ENCODE assay signal across 9 cellular contexts in the genomic region with DNA sequence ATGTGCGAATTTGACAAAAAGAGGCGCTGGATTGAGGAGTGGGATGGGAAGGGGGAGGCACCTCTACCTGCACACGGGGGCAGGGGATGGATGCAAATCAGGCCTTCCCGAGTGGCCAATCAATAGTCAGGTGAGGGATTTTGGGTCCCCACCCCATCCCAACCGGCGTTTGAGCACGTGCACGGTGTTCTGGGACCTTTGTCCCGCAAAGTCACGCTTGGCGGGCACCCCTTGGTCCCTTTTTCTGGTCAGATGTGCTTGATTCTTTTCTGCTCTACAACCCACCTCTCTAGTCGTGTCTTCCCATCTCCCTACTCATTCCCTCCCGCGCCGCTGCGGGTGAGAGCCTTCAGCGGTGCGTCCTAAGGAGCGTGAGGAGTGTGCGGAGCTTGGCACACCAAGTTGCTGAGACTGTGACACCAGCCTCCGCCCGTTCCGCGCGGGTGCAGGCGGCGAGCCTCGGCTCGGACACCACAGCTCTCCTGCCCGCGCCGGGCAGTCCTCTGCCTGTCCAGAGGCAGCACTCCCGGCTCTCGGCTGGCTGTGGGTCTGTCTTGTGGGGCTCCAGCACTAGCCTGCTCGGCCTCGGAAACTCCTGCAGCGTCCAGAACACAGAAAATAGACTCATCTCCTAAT. TPM values are rescaled to one million over a fixed set of nuclear protein-coding genes. Genes with fewer than 3 reads are reported as not detected.
DNase-seq lines count a peak whose midpoint lies in the region; TF ChIP-seq lines count a peak whose summit lies in the region.
"Had no signal": no experiment of that assay in that cellular context is flagged by ENCODE, and none has a peak within 500 bp of the region (broad histone marks: within the 10 kb centered on the region; RNA-seq: fewer than 3 reads in every experiment).

No MANE protein-coding gene starts in this region.

- peaks cover 6 to 15% (median 9%) of the 10 kb centered on the region in 4 donors for H3K4me1 Mint-ChIP-seq in CD4-positive, alpha-beta memory T cell

- H3K4me1 ChIP-seq in subcutaneous abdominal adipose tissue (ENCODE audit: control insufficient read depth in 5 of 5, insufficient read depth in 5 of 5, low read length in 5 of 5): peaks cover 3 to 24% (median 18%) of the 10 kb centered on the region in 5 donors
- no peaks in the 10 kb centered on the region for H3K4me1 ChIP-seq in CD4-positive, alpha-beta memory T cell (ENCODE audit: insufficient read depth, low read length)

- peaks cover 11 to 26% (median 18%) of the 10 kb centered on the region in 5 donors for H3K27me3 ChIP-seq in subcutaneous abdominal adipose tissue (ENCODE audit: control insufficient read depth in 5 of 5, insufficient read depth in 4 of 5, low read length in 5 of 5)
- no peaks in the 10 kb centered on the region for H3K27me3 ChIP-seq in CD4-positive, alpha-beta memory T cell (ENCODE audit: insufficient read depth, low read length)

- POLR2A ChIA-PET in CD4-positive, alpha-beta memory T cell (lab: Charles Lee; ENCODE audit: partially characterized antibody): no interaction called here

- CTCF ChIA-PET in CD4-positive, alpha-beta memory T cell (lab: Charles Lee; ENCODE audit: partially characterized antibody): no interaction called here

- no peak for TF ChIP-seq EP300 in Ishikawa (IDR thresholded peaks at IDR 0.05; ENCODE audit: borderline replicate concordance)

- TF ChIP-seq RAD21 in Ishikawa (IDR thresholded peaks at IDR 0.05; ENCODE audit: low read depth): no peak

- peaks cover 0 to 9% (median 3%) of the 10 kb centered on the region in 8 donors for H3K9me3 Mint-ChIP-seq in CD4-positive, alpha-beta memory T cell

- peaks cover 0 to 8% of the 10 kb centered on the region in 2 donors for H3K36me3 Mint-ChIP-seq in CD4-positive, alpha-beta memory T cell

- H3K27ac ChIP-seq in coronary artery (no peak overlapping the region), subcutaneous abdominal adipose tissue (ENCODE audit: low read depth, low read length) (no peak overlapping the region)
- H3K27ac ChIP-seq in CD4-positive, alpha-beta memory T cell (ENCODE audit: low read depth, low read length): no peak overlapping the region

- H3K4me3 Mint-ChIP-seq in CD4-positive, alpha-beta memory T cell: no peak overlapping the region

- no peaks in the 10 kb centered on the region for H3K9me3 ChIP-seq in subcutaneous abdominal adipose tissue (ENCODE audit: control insufficient read depth in 5 of 5, low read length in 5 of 5)
- H3K9me3 ChIP-seq in CD4-positive, alpha-beta memory T cell (ENCODE audit: control insufficient read depth in 1 of 2, low read length in 2 of 2): no peaks in the 10 kb centered on the region

- no peak for TF ChIP-seq CTCF in coronary artery (IDR thresholded peaks at IDR 0.05)

- no peak overlapping the region for H3K9ac ChIP-seq in subcutaneous abdominal adipose tissue (ENCODE audit: low read length in 5 of 5)

- intact Hi-C loops in CD4-positive, alpha-beta memory T cell (cut with micrococcal nuclease): no loop called here

- no peak for DNase-seq in coronary artery (ENCODE audit: low spot score)
- peak; percentile 82 for DNase-seq in left kidney (ENCODE audit: low read depth, low spot score)
- no peak for DNase-seq in CD4-positive, alpha-beta memory T cell
- no peak for DNase-seq in SHP77 (lab: John Stamatoyannopoulos, UW)
- no peak for DNase-seq in stimulated activated naive CD4-positive, alpha-beta T cell treated with Interleukin-2 at 50 U/mL for 16 hours (lab: John Stamatoyannopoulos, UW)
- no peak for DNase-seq in activated CD4-positive, alpha-beta T cell treated with anti-CD3 and anti-CD28 coated beads, Interleukin-2, amount 50 U/mL, for 4 hours

- H3K27ac Mint-ChIP-seq in CD4-positive, alpha-beta memory T cell: no peak overlapping the region

- H3K4me3 ChIP-seq in coronary artery: peak overlapping the region; percentile 71
- H3K4me3 ChIP-seq in subcutaneous abdominal adipose tissue (ENCODE audit: low read depth in 1 of 5, low read length in 5 of 5): peak overlapping the region in 4 of 5 donors; percentile 39 to 52 (median 44)
- no peak overlapping the region for H3K4me3 ChIP-seq in CD4-positive, alpha-beta memory T cell (ENCODE audit: low read length in 2 of 2)

- no peaks in the 10 kb centered on the region for H3K36me3 ChIP-seq in subcutaneous abdominal adipose tissue (ENCODE audit: control insufficient read depth in 5 of 5, insufficient read depth in 5 of 5, low read length in 5 of 5)
- H3K36me3 ChIP-seq in CD4-positive, alpha-beta memory T cell (ENCODE audit: insufficient read depth, low read length): no peaks in the 10 kb centered on the region

- H3K27me3 Mint-ChIP-seq in CD4-positive, alpha-beta memory T cell: peaks cover 21 to 28% of the 10 kb centered on the region in 2 donors

TF ChIP-seq in Ishikawa, 13 proteins besides CTCF, POLR2A, EP300 and RAD21:
- TF ChIP-seq, protein P1, sequence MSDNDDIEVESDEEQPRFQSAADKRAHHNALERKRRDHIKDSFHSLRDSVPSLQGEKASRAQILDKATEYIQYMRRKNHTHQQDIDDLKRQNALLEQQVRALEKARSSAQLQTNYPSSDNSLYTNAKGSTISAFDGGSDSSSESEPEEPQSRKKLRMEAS (IDR thresholded peaks at IDR 0.05): peak; percentile 26; the same call in 1 of the 2 replicates
- TF ChIP-seq TAF1 (IDR thresholded peaks at IDR 0.05; ENCODE audit: low read depth): no peak

RNA-seq across cellular contexts. Expression of a gene that starts 0.5 kb away (rescaled TPM):
- not detected for total RNA-seq in CD4-positive, alpha-beta memory T cell
- polyA plus RNA-seq in CD4-positive, alpha-beta memory T cell: not detected
- total RNA-seq: mesenteric fat pad had no signal

Comparison
In these comparisons a context has a peak if more than half of its experiments do, and no peak if none do; other contexts are left out.
1. H3K4me3 ChIP-seq: peak in coronary artery (single experiment) and subcutaneous abdominal adipose tissue (4 of 5); none in CD4-positive, alpha-beta memory T cell (0 of 2).